ENCODE assay signal across 8 cellular contexts in the genomic region with DNA sequence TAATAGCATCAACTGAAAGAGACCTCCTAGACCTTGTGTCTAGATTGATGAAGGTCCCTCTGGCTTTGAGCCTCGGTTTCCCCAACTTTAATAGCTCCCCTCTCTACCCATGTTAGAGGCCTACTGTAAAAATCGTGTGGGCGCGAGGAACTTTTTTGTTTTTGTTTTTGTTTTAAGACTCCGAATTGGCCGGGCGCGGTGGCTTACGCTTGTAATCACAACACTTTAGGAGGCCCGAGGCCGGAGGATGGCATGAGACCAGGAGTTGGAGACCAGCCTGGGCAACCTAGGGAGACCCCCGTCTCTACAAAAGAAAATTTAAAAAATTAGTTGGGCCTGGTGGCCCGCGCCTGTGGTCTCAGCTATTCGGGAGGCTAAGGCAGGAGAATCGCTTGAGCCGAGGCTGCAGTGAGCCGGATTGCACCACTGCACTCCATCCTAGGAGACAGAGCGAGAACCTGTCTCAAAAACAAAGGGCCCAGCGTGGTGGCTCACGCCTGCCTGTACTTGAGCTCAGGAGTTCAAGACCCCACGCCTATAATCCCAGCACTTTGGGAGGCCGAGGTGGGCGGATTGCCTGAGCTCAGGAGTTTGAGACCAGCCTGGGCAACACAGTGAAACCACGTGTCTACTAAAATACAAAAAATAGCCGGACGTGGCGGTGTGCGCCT. TPM values are rescaled to one million over a fixed set of nuclear protein-coding genes. Genes with fewer than 3 reads are reported as not detected.
DNase-seq lines count a peak whose midpoint lies in the region; ATAC-seq and TF ChIP-seq lines count a peak whose summit lies in the region.

No MANE protein-coding gene starts in this region.

- TF ChIP-seq CTCF in left ventricle myocardium inferior (IDR thresholded peaks at IDR 0.05; ENCODE audit: borderline replicate concordance) (no peak), spleen (IDR thresholded peaks at IDR 0.05 in 8 of 11, conservative IDR thresholded peaks at IDR 0.05 in 3 of 11) (no peak), GM10266 (IDR thresholded peaks at IDR 0.05; ENCODE audit: control insufficient read depth, insufficient read depth, low read depth, missing control alignments) (no peak)

- H3K4me3 Mint-ChIP-seq in activated CD4-positive, alpha-beta memory T cell treated with anti-CD3 and anti-CD28 coated beads for 36 hours = peak overlapping the region; percentile 83

- CTCF ChIA-PET in activated CD4-positive, alpha-beta memory T cell treated with anti-CD3 and anti-CD28 coated beads for 36 hours (lab: Charles Lee) = interaction anchor here (0.5 to 1.8 kb wide), 8 partner anchors 34 to 365 kb away, joined by 3 to 14 read pairs (median 3); a partner anchor contains a TSS

- H3K4me1 ChIP-seq in HUES64 (ENCODE audit: insufficient read depth, low read length) (peaks cover 16% of the 10 kb centered on the region), left ventricle myocardium inferior (peaks cover 48% of the 10 kb centered on the region), spleen (peaks cover 35 to 50% (median 44%) of the 10 kb centered on the region in 6 donors)

- H3K9ac ChIP-seq in HUES64 (ENCODE audit: low read depth, low read length) = peak overlapping the region; percentile 75

- no peak for DNase-seq in activated CD4-positive, alpha-beta memory T cell treated with anti-CD3 and anti-CD28 coated beads for 36 hours
- DNase-seq in left ventricle myocardium inferior (no peak), spleen (peak; percentile 81), NCI-H2081 (lab: John Stamatoyannopoulos, UW) (no peak), GM10266 (ENCODE audit: extremely low spot score) (no peak)

- no peaks in the 10 kb centered on the region for H3K27me3 Mint-ChIP-seq in activated CD4-positive, alpha-beta memory T cell treated with anti-CD3 and anti-CD28 coated beads for 36 hours

- 44% methylated on average over 29 of the region's 29 CpGs for WGBS in HUES64
- 44 to 51% (median 48%) methylated on average over 29 of the region's 29 CpGs for WGBS in spleen, 5 donors

- TF ChIP-seq POLR2A in spleen (IDR thresholded peaks at IDR 0.05) = no peak

- H3K27ac Mint-ChIP-seq in activated CD4-positive, alpha-beta memory T cell treated with anti-CD3 and anti-CD28 coated beads for 36 hours = peak overlapping the region; percentile 98

- ATAC-seq in GM19023 (IDR thresholded peaks at IDR 0.05; ENCODE audit: unreplicated experiment) (no peak), HG03039 (IDR thresholded peaks at IDR 0.05; ENCODE audit: unreplicated experiment) (no peak)

- H3K36me3 Mint-ChIP-seq in activated CD4-positive, alpha-beta memory T cell treated with anti-CD3 and anti-CD28 coated beads for 36 hours = peaks cover 32% of the 10 kb centered on the region

- H3K4me3 ChIP-seq in HUES64 (ENCODE audit: low read length) (peak overlapping the region; percentile 97), left ventricle myocardium inferior (peak overlapping the region; percentile 99), spleen (peak overlapping the region; percentile 79 to 96 (median 90))

- H3K4me1 Mint-ChIP-seq in activated CD4-positive, alpha-beta memory T cell treated with anti-CD3 and anti-CD28 coated beads for 36 hours (ENCODE audit: low read depth) = peaks cover 30% of the 10 kb centered on the region

- no peaks in the 10 kb centered on the region for H3K9me3 Mint-ChIP-seq in activated CD4-positive, alpha-beta memory T cell treated with anti-CD3 and anti-CD28 coated beads for 36 hours

- H3K27ac ChIP-seq in HUES64 (ENCODE audit: low read depth, low read length) (peak overlapping the region; percentile 89), left ventricle myocardium inferior (replicated peaks) (peak overlapping the region; percentile 90), spleen (peak overlapping the region; percentile 78 to 98 (median 96))

- H3K9me3 ChIP-seq in HUES64 (ENCODE audit: insufficient read depth, low read depth, low read length) (no peaks in the 10 kb centered on the region), left ventricle myocardium inferior (replicated peaks) (no peaks in the 10 kb centered on the region), spleen (no peaks in the 10 kb centered on the region)

- no peaks in the 10 kb centered on the region for H3K36me3 ChIP-seq in HUES64 (ENCODE audit: insufficient read depth, low read length)
- H3K36me3 ChIP-seq in left ventricle myocardium inferior = peaks cover 10% of the 10 kb centered on the region
- H3K36me3 ChIP-seq in spleen = peaks cover 0 to 11% (median 0%) of the 10 kb centered on the region in 6 donors

- intact Hi-C loops in activated CD4-positive, alpha-beta memory T cell treated with anti-CD3 and anti-CD28 coated beads for 36 hours (cut with micrococcal nuclease) = loop anchor here (1.0 to 10.0 kb wide), 14 partner anchors 8 to 383 kb away; a partner anchor contains a TSS
- intact Hi-C loops in left ventricle myocardium inferior (cut with micrococcal nuclease) = no loop called here
- intact Hi-C loops in spleen (cut with DNase I; ENCODE audit: low total_unique reads) = loop anchor here (10.0 kb wide), 1 partner anchor 75 kb away; a partner anchor contains a TSS

- no peaks in the 10 kb centered on the region for H3K27me3 ChIP-seq in HUES64 (ENCODE audit: insufficient read depth, low read length)
- H3K27me3 ChIP-seq in left ventricle myocardium inferior (ENCODE audit: low read depth) = no peaks in the 10 kb centered on the region
- no peaks in the 10 kb centered on the region for H3K27me3 ChIP-seq in spleen (replicated peaks in 1 of 7)

- POLR2A ChIA-PET in activated CD4-positive, alpha-beta memory T cell treated with anti-CD3 and anti-CD28 coated beads for 36 hours (lab: Charles Lee) = interaction anchor here (0.6 to 1.7 kb wide), 14 partner anchors 9 to 811 kb away, joined by 3 to 17 read pairs (median 4); a partner anchor contains a TSS

RNA-seq across cellular contexts. Expression of a gene that starts 0.9 kb away (rescaled TPM):
- polyA plus RNA-seq in HUES64 (2013, experiment 1 of 2) = 37.4 TPM
- 41.3 TPM for polyA plus RNA-seq in HUES64 (2013, experiment 2 of 2)
- 100 to 1,000 TPM; 180 to 200 TPM for total RNA-seq in activated CD4-positive, alpha-beta memory T cell treated with anti-CD3 and anti-CD28 coated beads for 36 hours
- total RNA-seq in left ventricle myocardium inferior = 39.8 TPM
- 100 to 1,000 TPM; 113 to 150 (median 133) TPM for total RNA-seq in spleen
- 10 to 100 TPM; 49.2 to 90.5 (median 65.1) TPM for polyA plus RNA-seq in spleen

RNA-seq across cellular contexts. Expression of a gene that starts 20.2 kb away (rescaled TPM):
- polyA plus RNA-seq in HUES64 (2013, experiment 1 of 2) = 52.6 TPM
- 53.6 TPM for polyA plus RNA-seq in HUES64 (2013, experiment 2 of 2)
- 10 to 100 TPM; 45.0 to 45.4 TPM for total RNA-seq in activated CD4-positive, alpha-beta memory T cell treated with anti-CD3 and anti-CD28 coated beads for 36 hours
- total RNA-seq in left ventricle myocardium inferior = 29.0 TPM
- 10 to 100 TPM; 14.2 to 26.8 (median 17.6) TPM for total RNA-seq in spleen
- 10 to 100 TPM; 14.2 to 27.0 (median 26.4) TPM for polyA plus RNA-seq in spleen

RNA-seq across cellular contexts. Expression of a gene that starts 24.1 kb away (rescaled TPM):
- polyA plus RNA-seq in HUES64 (2013, experiment 1 of 2) = 14.7 TPM
- 16.0 TPM for polyA plus RNA-seq in HUES64 (2013, experiment 2 of 2)
- 1 to 10 TPM; 3.3 to 5.6 TPM for total RNA-seq in activated CD4-positive, alpha-beta memory T cell treated with anti-CD3 and anti-CD28 coated beads for 36 hours
- total RNA-seq in left ventricle myocardium inferior = 3.0 TPM
- 1 to 10 TPM in 5 of 7 donors, under 1 TPM in 2; 0.79 to 2.9 (median 1.7) TPM for total RNA-seq in spleen
- polyA plus RNA-seq in spleen = 1 to 10 TPM in 2 of 3 donors, under 1 TPM in 1; 0.70 to 1.5 (median 1.0) TPM

RNA-seq across cellular contexts. Expression of a gene that starts 31.1 kb away (rescaled TPM):
- 1.7 TPM for polyA plus RNA-seq in HUES64 (2013, experiment 1 of 2)
- polyA plus RNA-seq in HUES64 (2013, experiment 2 of 2) = 1.4 TPM
- 1 to 10 TPM; 4.8 to 6.5 TPM for total RNA-seq in activated CD4-positive, alpha-beta memory T cell treated with anti-CD3 and anti-CD28 coated beads for 36 hours
- total RNA-seq in left ventricle myocardium inferior = 2.1 TPM
- total RNA-seq in spleen = 10 to 100 TPM in 3 of 7 donors, 1 to 10 TPM in 4; 7.5 to 11.7 (median 9.6) TPM
- polyA plus RNA-seq in spleen = 10 to 100 TPM; 11.8 to 31.5 (median 28.2) TPM

RNA-seq across cellular contexts. Expression of a gene that starts 50.4 kb away (rescaled TPM):
- 0.70 TPM for polyA plus RNA-seq in HUES64 (2013, experiment 1 of 2)
- 0.76 TPM for polyA plus RNA-seq in HUES64 (2013, experiment 2 of 2)
- not detected for total RNA-seq in activated CD4-positive, alpha-beta memory T cell treated with anti-CD3 and anti-CD28 coated beads for 36 hours
- total RNA-seq in left ventricle myocardium inferior = 1.1 TPM
- total RNA-seq in spleen = 10 to 100 TPM; 36.8 to 97.9 (median 53.8) TPM
- polyA plus RNA-seq in spleen = 10 to 100 TPM in 2 of 3 donors, 1 to 10 TPM in 1; 6.5 to 31.7 (median 14.9) TPM
